ENCODE assay signal across 8 cellular contexts in the genomic region with DNA sequence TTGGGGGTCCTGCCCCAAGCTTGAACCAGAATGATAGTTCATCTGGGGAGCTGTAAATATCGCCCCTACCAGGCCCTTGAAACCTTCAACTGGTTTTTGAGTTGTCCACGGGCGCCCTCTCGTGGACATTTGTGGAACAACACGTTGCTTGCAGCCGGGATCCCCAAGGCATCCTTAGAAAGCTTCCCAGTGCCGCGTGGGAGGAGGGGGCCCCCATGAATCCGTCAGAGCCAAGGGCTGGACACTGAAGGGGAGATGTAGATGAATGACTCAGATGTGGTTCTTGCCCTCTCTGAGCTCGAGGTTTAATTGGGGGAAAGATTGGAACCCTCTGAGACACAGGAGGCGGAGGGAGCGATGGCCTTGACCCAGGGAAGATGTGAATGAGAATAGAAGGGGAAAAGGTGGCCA. TPM values are rescaled to one million over a fixed set of nuclear protein-coding genes. Genes with fewer than 3 reads are reported as not detected.
DNase-seq lines count a peak whose midpoint lies in the region; ATAC-seq and TF ChIP-seq lines count a peak whose summit lies in the region.

No MANE protein-coding gene starts in this region.

- DNase-seq in EH (ENCODE audit: low read depth) (peak; percentile 74), KBM-7 (peak; percentile 74), SW480 (ENCODE audit: low spot score) (peak; percentile 44), left cardiac atrium (peak; percentile 66), retinal pigment epithelial cell (ENCODE audit: low read depth) (no peak)
- DNase-seq in activated naive CD8-positive, alpha-beta T cell treated with anti-CD3 and anti-CD28 coated beads, Interleukin-2, amount 50 U/mL, for 24 hours = peak; percentile 76

- H3K9me3 Mint-ChIP-seq in activated naive CD8-positive, alpha-beta T cell treated with anti-CD3 and anti-CD28 coated beads, Interleukin-2, amount 50 U/mL, for 24 hours = peaks cover 17% of the 10 kb centered on the region

- ATAC-seq in activated naive CD8-positive, alpha-beta T cell treated with anti-CD3 and anti-CD28 coated beads, Interleukin-2, amount 50 U/mL, for 24 hours = peak; percentile 37
- peak; percentile 29 to 55 for ATAC-seq in left cardiac atrium
- ATAC-seq in HG03135 (IDR thresholded peaks at IDR 0.05; ENCODE audit: unreplicated experiment) = no peak
- ATAC-seq in HG02588 (IDR thresholded peaks at IDR 0.05; ENCODE audit: unreplicated experiment) = no peak

- H3K27ac Mint-ChIP-seq in activated naive CD8-positive, alpha-beta T cell treated with anti-CD3 and anti-CD28 coated beads, Interleukin-2, amount 50 U/mL, for 24 hours = peak overlapping the region; percentile 28

- no peak overlapping the region for H3K4me3 ChIP-seq in retinal pigment epithelial cell (ENCODE audit: low read length)

- peak; percentile 79 for TF ChIP-seq CTCF in retinal pigment epithelial cell (conservative IDR thresholded peaks at IDR 0.05; ENCODE audit: low read depth, low read length)

- in situ Hi-C loops in KBM-7 (cut with MboI; ENCODE audit: low pct_unique_long_range_greater_than_20kb, low sequenced_read_pairs) = no loop called here

- peaks cover 4% of the 10 kb centered on the region for H3K27me3 Mint-ChIP-seq in activated naive CD8-positive, alpha-beta T cell treated with anti-CD3 and anti-CD28 coated beads, Interleukin-2, amount 50 U/mL, for 24 hours

- H3K36me3 Mint-ChIP-seq in activated naive CD8-positive, alpha-beta T cell treated with anti-CD3 and anti-CD28 coated beads, Interleukin-2, amount 50 U/mL, for 24 hours (ENCODE audit: low read depth) = peaks cover 5% of the 10 kb centered on the region

- H3K4me1 Mint-ChIP-seq in activated naive CD8-positive, alpha-beta T cell treated with anti-CD3 and anti-CD28 coated beads, Interleukin-2, amount 50 U/mL, for 24 hours = no peaks in the 10 kb centered on the region

- intact Hi-C loops in left cardiac atrium (cut with DNase I) = loop anchor here (5.0 kb wide), 3 partner anchors 134 to 209 kb away; a partner anchor contains a TSS

- no peak overlapping the region for H3K4me3 Mint-ChIP-seq in activated naive CD8-positive, alpha-beta T cell treated with anti-CD3 and anti-CD28 coated beads, Interleukin-2, amount 50 U/mL, for 24 hours

RNA-seq across cellular contexts. Expression of a gene that starts 31.8 kb away (rescaled TPM):
- 1 to 10 TPM in 1 of 2 donors, under 1 TPM in 1; 0.71 to 4.8 TPM for total RNA-seq in left cardiac atrium

RNA-seq across cellular contexts. Expression of a gene that starts 38.6 kb away (rescaled TPM):
- total RNA-seq in left cardiac atrium = 1 to 10 TPM in 1 of 2 donors, not detected in 1; 1.6 TPM

Comparison
In these comparisons a context has a peak if more than half of its experiments do, and no peak if none do; other contexts are left out.
1. ATAC-seq: peak in activated naive CD8-positive, alpha-beta T cell treated with anti-CD3 and anti-CD28 coated beads, Interleukin-2, amount 50 U/mL, for 24 hours (single experiment) and left cardiac atrium (2 of 2); none in HG03135 (single experiment) and HG02588 (single experiment).